In the genomic region with DNA sequence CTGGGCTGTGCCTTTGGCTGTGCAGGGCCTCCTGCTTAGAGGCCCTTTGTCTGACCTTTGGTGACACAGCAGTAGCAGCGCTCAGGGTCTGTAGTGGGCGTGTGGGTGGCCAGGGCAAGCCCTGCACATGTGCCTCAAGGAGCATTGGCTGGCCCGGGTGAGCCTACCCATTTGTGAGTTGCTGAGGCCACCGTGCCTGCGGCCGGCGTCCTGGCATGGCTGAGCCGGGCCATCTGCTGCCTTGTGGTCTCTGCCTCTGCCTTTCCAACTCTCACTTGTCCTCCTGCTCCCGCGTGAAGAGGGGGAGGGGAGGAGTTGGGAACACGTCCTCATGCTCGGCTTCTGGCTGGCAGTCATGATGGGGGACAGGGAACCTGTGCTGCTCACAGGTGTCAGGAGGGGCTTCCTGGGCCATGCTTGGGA, we compare ENCODE assay signal across 1 cellular context.
TF ChIP-seq lines count a peak whose summit lies in the region.

No MANE protein-coding gene starts in this region.

TF ChIP-seq in HepG2, 621 proteins besides CTCF, POLR2A, EP300 and RAD21:
- TF ChIP-seq AGO2 (optimal IDR thresholded peaks at IDR 0.05; ENCODE audit: low read depth, low read length) (peak; percentile 51), ZFP36 (IDR thresholded peaks at IDR 0.05; ENCODE audit: borderline replicate concordance, low read depth, low read length, partially characterized antibody) (no peak)
